In the genomic region with DNA sequence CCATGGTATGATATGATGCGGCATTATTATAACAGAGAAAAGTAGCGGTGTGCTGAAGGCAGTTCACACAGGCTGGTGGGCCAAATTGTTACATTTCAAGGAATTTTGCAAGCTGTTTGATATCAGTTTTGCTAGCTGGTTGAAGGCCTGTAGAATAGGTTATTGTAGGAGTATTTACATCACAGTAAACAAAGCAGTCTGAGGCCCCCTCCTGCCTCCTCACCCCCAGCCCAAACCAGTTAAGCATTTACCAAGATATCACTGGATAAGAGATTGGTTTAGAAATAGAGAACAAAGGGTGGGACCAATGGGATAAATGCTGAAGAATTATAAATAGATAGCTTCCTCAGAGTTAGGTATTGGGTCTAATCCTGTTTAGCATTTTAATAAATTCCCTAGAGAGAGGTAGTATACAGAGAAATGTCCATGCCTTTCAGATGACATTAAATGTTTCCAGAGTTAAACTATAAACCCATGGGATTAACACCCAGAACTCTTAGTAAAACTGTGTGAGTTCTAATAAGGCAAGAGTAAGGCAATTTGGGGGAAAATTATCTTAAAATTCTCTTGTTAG, we compare ENCODE assay signal across 1 cellular context.
TF ChIP-seq lines count a peak whose summit lies in the region.

No MANE protein-coding gene starts in this region.

TF ChIP-seq in IMR-90, 13 proteins besides CTCF, POLR2A, EP300 and RAD21:
- TF ChIP-seq, protein P1, sequence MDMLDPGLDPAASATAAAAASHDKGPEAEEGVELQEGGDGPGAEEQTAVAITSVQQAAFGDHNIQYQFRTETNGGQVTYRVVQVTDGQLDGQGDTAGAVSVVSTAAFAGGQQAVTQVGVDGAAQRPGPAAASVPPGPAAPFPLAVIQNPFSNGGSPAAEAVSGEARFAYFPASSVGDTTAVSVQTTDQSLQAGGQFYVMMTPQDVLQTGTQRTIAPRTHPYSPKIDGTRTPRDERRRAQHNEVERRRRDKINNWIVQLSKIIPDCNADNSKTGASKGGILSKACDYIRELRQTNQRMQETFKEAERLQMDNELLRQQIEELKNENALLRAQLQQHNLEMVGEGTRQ (IDR thresholded peaks at IDR 0.05; ENCODE audit: low read depth, low read length): no peak
- TF ChIP-seq SMC3 (IDR thresholded peaks at IDR 0.05; ENCODE audit: low read depth, low read length) (no peak), CEBPB (IDR thresholded peaks at IDR 0.05; ENCODE audit: low read depth, low read length) (no peak), MAZ (IDR thresholded peaks at IDR 0.05; ENCODE audit: borderline replicate concordance, low read depth, low read length) (no peak)
